In genomic region chr14:67397536-67397935, GRCh38 we compare ENCODE assay signal across 25 cellular contexts. TPM values are rescaled to one million over a fixed set of nuclear protein-coding genes. Genes with fewer than 3 reads are reported as not detected.
"Had no signal": no experiment of that assay in that cellular context is flagged by ENCODE, and none has a peak within 500 bp of the region (broad histone marks: within the 10 kb centered on the region; RNA-seq: fewer than 3 reads in every experiment).

No MANE protein-coding gene starts in this region.

- H3K9me3 ChIP-seq: colonic mucosa, esophagus squamous epithelium, gastrocnemius medialis, left lung, lower lobe of right lung, mucosa of descending colon had no signal

- FAIRE-seq: endometrium, keratinocyte had no signal

- ATAC-seq: effector memory CD8-positive, alpha-beta T cell; gastrocnemius medialis; heart right ventricle; left cardiac atrium; left lung; left ventricle myocardium superior; lower lobe of right lung; mucosa of descending colon had no signal

- H3K27ac Mint-ChIP-seq: dendritic cell treated with granulocyte-macrophage colony-stimulating factor and Interleukin-4, amounts not matched to agents 40 ng/mL and 50 ng/mL, for 4 days; effector memory CD8-positive, alpha-beta T cell; endodermal cell; immature natural killer cell; mesothelial cell of epicardium; naive B cell had no signal

- H3K27ac ChIP-seq: colonic mucosa, esophagus squamous epithelium, gastrocnemius medialis, heart right ventricle, left lung, lower lobe of right lung had no signal

- DNase-seq: colonic mucosa; cortex of kidney; effector CD8-positive, alpha-beta T cell; effector memory CD8-positive, alpha-beta T cell; esophagus squamous epithelium; foreskin fibroblast; foreskin melanocyte; gastrocnemius medialis; glutamatergic neuron; heart right ventricle; hippocampal formation; immature natural killer cell; left cardiac atrium; left lung; left ventricle myocardium superior; lower lobe of right lung; mesenchymal stem cell; mucosa of descending colon; naive B cell had no signal

- H3K27me3 ChIP-seq: colonic mucosa, esophagus squamous epithelium, gastrocnemius medialis, heart right ventricle, left lung had no signal

- H3K36me3 Mint-ChIP-seq: immature natural killer cell, mesothelial cell of epicardium, naive B cell had no signal

- H3K4me1 Mint-ChIP-seq: immature natural killer cell, naive B cell had no signal

- H3K4me3 ChIP-seq: colonic mucosa, esophagus squamous epithelium, gastrocnemius medialis, heart right ventricle, left lung, lower lobe of right lung, mucosa of descending colon had no signal

- H3K4me1 ChIP-seq: colonic mucosa, esophagus squamous epithelium, gastrocnemius medialis, heart right ventricle, left lung, lower lobe of right lung had no signal

- H3K4me3 Mint-ChIP-seq: dendritic cell treated with granulocyte-macrophage colony-stimulating factor and Interleukin-4, amounts not matched to agents 40 ng/mL and 50 ng/mL, for 4 days; effector memory CD8-positive, alpha-beta T cell; endodermal cell; immature natural killer cell; mesothelial cell of epicardium; naive B cell had no signal

- H3K36me3 ChIP-seq: gastrocnemius medialis, heart right ventricle, left lung, lower lobe of right lung had no signal

- H3K9me3 Mint-ChIP-seq: dendritic cell treated with granulocyte-macrophage colony-stimulating factor and Interleukin-4, amounts not matched to agents 40 ng/mL and 50 ng/mL, for 4 days; effector memory CD8-positive, alpha-beta T cell; endodermal cell; immature natural killer cell had no signal

RNA-seq across cellular contexts. Expression of gene PLEK2, which starts 14.4 kb away (rescaled TPM):
- total RNA-seq: left ventricle myocardium superior, mesothelial cell of epicardium, myocyte had no signal
- polyA plus RNA-seq: immature natural killer cell had no signal
